Comparison of ENCODE assay signal across 9 cellular contexts in genomic region chr3:185175370-185175987, GRCh38. TPM values are rescaled to one million over a fixed set of nuclear protein-coding genes. Genes with fewer than 3 reads are reported as not detected.
DNase-seq lines count a peak whose midpoint lies in the region; ATAC-seq and TF ChIP-seq lines count a peak whose summit lies in the region.
"Had no signal": no experiment of that assay in that cellular context is flagged by ENCODE, and none has a peak within 500 bp of the region (broad histone marks: within the 10 kb centered on the region; RNA-seq: fewer than 3 reads in every experiment).

No MANE protein-coding gene starts in this region.

- H3K36me3 Mint-ChIP-seq in glutamatergic neuron (ENCODE audit: unreplicated experiment) = no peaks in the 10 kb centered on the region
- no peaks in the 10 kb centered on the region for H3K36me3 Mint-ChIP-seq in T-helper 17 cell (ENCODE audit: low read depth)

- peak overlapping the region; percentile 80 for H3K4me3 Mint-ChIP-seq in glutamatergic neuron (ENCODE audit: unreplicated experiment)
- no peak overlapping the region for H3K4me3 Mint-ChIP-seq in T-helper 17 cell
- H3K4me3 Mint-ChIP-seq: T-helper 1 cell treated with Interleukin-12 subunit alpha and Interleukin-12 subunit beta and Interleukin-4 antibody, amounts not matched to agents 30 μg/mL and 1 μg/mL, for 36 hours had no signal

- DNase-seq in OCI-M2 (lab: John Stamatoyannopoulos, UW; ENCODE audit: unreplicated experiment) (peak; percentile 25), glutamatergic neuron (peak; percentile 86), pons (ENCODE audit: low spot score) (peak; percentile 95), T-helper 17 cell (no peak), GOT3 (lab: John Stamatoyannopoulos, UW) (no peak)
- DNase-seq in activated naive CD4-positive, alpha-beta T cell (lab: John Stamatoyannopoulos, UW) = no peak

- TF ChIP-seq CTCF in glutamatergic neuron (IDR thresholded peaks at IDR 0.05; ENCODE audit: partially characterized antibody, unreplicated experiment) = no peak

- no peaks in the 10 kb centered on the region for H3K9me3 ChIP-seq in T-helper 17 cell (ENCODE audit: control insufficient read depth, low read length, poor library complexity, severe bottlenecking)

- H3K27me3 Mint-ChIP-seq in glutamatergic neuron (ENCODE audit: unreplicated experiment) (peaks cover 6% of the 10 kb centered on the region), T-helper 17 cell (peaks cover 23% of the 10 kb centered on the region)

- ATAC-seq in GM18907 (IDR thresholded peaks at IDR 0.05; ENCODE audit: unreplicated experiment) (peak; percentile 77), HG03095 (IDR thresholded peaks at IDR 0.05; ENCODE audit: unreplicated experiment) (peak; percentile 75), T-helper 17 cell (no peak)

- H3K4me1 Mint-ChIP-seq in glutamatergic neuron (ENCODE audit: low read depth, unreplicated experiment) (peaks cover 35% of the 10 kb centered on the region), T-helper 17 cell (peaks cover 6% of the 10 kb centered on the region)

- H3K9me3 Mint-ChIP-seq in glutamatergic neuron (ENCODE audit: unreplicated experiment) = peaks cover 7% of the 10 kb centered on the region
- H3K9me3 Mint-ChIP-seq: T-helper 1 cell treated with Interleukin-12 subunit alpha and Interleukin-12 subunit beta and Interleukin-4 antibody, amounts not matched to agents 30 μg/mL and 1 μg/mL, for 36 hours had no signal

- H3K27ac Mint-ChIP-seq in glutamatergic neuron (ENCODE audit: unreplicated experiment) (peak overlapping the region; percentile 99), T-helper 17 cell (no peak overlapping the region)
- H3K27ac Mint-ChIP-seq: T-helper 1 cell treated with Interleukin-12 subunit alpha and Interleukin-12 subunit beta and Interleukin-4 antibody, amounts not matched to agents 30 μg/mL and 1 μg/mL, for 36 hours had no signal

RNA-seq across cellular contexts. Expression of gene C3orf70, which starts 22.6 kb away (rescaled TPM):
- total RNA-seq in glutamatergic neuron (ENCODE audit: unreplicated experiment) = 44.5 TPM
- total RNA-seq in T-helper 17 cell = under 1 TPM in 1 of 2 donors, not detected in 1; 0.08 TPM

Comparison
In these comparisons a context has a peak if more than half of its experiments do, and no peak if none do; other contexts are left out.
1. DNase-seq: peak in OCI-M2 (single experiment), glutamatergic neuron (single experiment) and pons (single experiment); none in T-helper 17 cell (0 of 3), GOT3 (single experiment) and activated naive CD4-positive, alpha-beta T cell (0 of 4).
2. RNA of gene C3orf70, which starts 22.6 kb away (total RNA-seq): 44.5 TPM in glutamatergic neuron (single experiment); 0.08 TPM in T-helper 17 cell; every median in the first group is over 10 times any median in the second.